In the genomic region with DNA sequence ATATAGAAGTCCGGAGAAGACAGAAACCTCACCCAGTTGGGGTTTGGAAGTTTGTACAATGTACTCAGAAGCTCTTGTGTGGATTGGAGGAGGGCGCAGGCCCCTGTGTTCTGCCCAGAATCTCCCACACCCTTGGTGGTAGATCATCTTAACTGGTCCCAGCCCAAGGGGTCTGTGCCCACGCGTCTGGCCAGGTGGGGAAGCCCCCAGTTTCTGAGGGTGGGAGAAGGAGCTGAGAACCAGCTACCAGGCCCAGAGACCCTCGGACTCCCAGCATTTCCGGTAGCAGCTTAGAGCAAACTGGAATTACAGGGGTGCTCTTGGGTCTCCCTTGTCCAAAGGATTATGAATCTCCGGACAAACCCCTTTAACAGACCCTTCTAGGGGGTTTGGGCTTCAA, we compare ENCODE assay signal across 11 cellular contexts. TPM values are rescaled to one million over a fixed set of nuclear protein-coding genes. Genes with fewer than 3 reads are reported as not detected.
DNase-seq lines count a peak whose midpoint lies in the region; FAIRE-seq and TF ChIP-seq lines count a peak whose summit lies in the region.
"Had no signal": no experiment of that assay in that cellular context is flagged by ENCODE, and none has a peak within 500 bp of the region (broad histone marks: within the 10 kb centered on the region; RNA-seq: fewer than 3 reads in every experiment).

No MANE protein-coding gene starts in this region.

- no peaks in the 10 kb centered on the region for H3K36me3 ChIP-seq in astrocyte (ENCODE audit: insufficient read depth, low read length)
- H3K36me3 ChIP-seq in mesodermal cell (ENCODE audit: control insufficient read depth, insufficient read depth, low read length): no peaks in the 10 kb centered on the region
- H3K36me3 ChIP-seq in tibial artery: no peaks in the 10 kb centered on the region

- H3K4me1 Mint-ChIP-seq in activated CD4-positive, alpha-beta T cell treated with anti-CD3 and anti-CD28 coated beads, Interleukin-2, amount 10 ng/mL, durations not matched to agents 24 days and 14 days: peaks cover 32% of the 10 kb centered on the region
- H3K4me1 Mint-ChIP-seq in astrocyte (ENCODE audit: low read depth, unreplicated experiment): peaks cover 2% of the 10 kb centered on the region

- H3K9me3 ChIP-seq in astrocyte (ENCODE audit: insufficient read depth, low read depth, low read length) (no peaks in the 10 kb centered on the region), mesodermal cell (ENCODE audit: control insufficient read depth, low read length) (no peaks in the 10 kb centered on the region), tibial artery (no peaks in the 10 kb centered on the region)

- DNase-seq in activated CD4-positive, alpha-beta T cell treated with anti-CD3 and anti-CD28 coated beads, Interleukin-2, amount 10 ng/mL, durations not matched to agents 24 days and 14 days: no peak
- DNase-seq in activated CD4-positive, alpha-beta T cell treated with anti-CD3 and anti-CD28 coated beads for 1 hour: no peak
- DNase-seq in astrocyte (ENCODE audit: low read depth) (no peak), tibial artery (no peak), T-helper 1 cell (no peak), NAMALWA (ENCODE audit: low spot score) (no peak), NCI-H2171 treated with DMSO at 0.1 percent for 48 hours (lab: John Stamatoyannopoulos, UW) (no peak)

- H3K27me3 ChIP-seq in astrocyte (ENCODE audit: insufficient read depth, low read length): no peaks in the 10 kb centered on the region
- no peaks in the 10 kb centered on the region for H3K27me3 ChIP-seq in tibial artery

- no peaks in the 10 kb centered on the region for H3K27me3 Mint-ChIP-seq in activated CD4-positive, alpha-beta T cell treated with anti-CD3 and anti-CD28 coated beads, Interleukin-2, amount 10 ng/mL, durations not matched to agents 24 days and 14 days
- H3K27me3 Mint-ChIP-seq in astrocyte (ENCODE audit: low read depth, unreplicated experiment): no peaks in the 10 kb centered on the region
- H3K27me3 Mint-ChIP-seq: activated CD8-positive, alpha-beta memory T cell treated with anti-CD3 and anti-CD28 coated beads, Interleukin-2, amount 10 ng/mL, durations not matched to agents 7 days and 5 days had no signal

- peaks cover 30% of the 10 kb centered on the region for H3K79me2 ChIP-seq in astrocyte (ENCODE audit: insufficient read depth, low read length)

- H3K4me3 Mint-ChIP-seq in activated CD4-positive, alpha-beta T cell treated with anti-CD3 and anti-CD28 coated beads, Interleukin-2, amount 10 ng/mL, durations not matched to agents 24 days and 14 days: no peak overlapping the region
- no peak overlapping the region for H3K4me3 Mint-ChIP-seq in astrocyte (ENCODE audit: unreplicated experiment)

- WGBS in mesodermal cell (ENCODE audit: insufficient coverage in 2 of 2), 2 experiments: 80 to 89% methylated on average over 3 to 4 of the region's 7 CpGs

- no peak overlapping the region for H3K9ac ChIP-seq in astrocyte (ENCODE audit: low read length)

- intact Hi-C loops in activated CD4-positive, alpha-beta T cell treated with anti-CD3 and anti-CD28 coated beads, Interleukin-2, amount 10 ng/mL, durations not matched to agents 24 days and 14 days (cut with micrococcal nuclease): no loop called here
- intact Hi-C loops in tibial artery (cut with DNase I; ENCODE audit: low total_unique reads): no loop called here

- peak overlapping the region; percentile 96 for H3K27ac Mint-ChIP-seq in activated CD4-positive, alpha-beta T cell treated with anti-CD3 and anti-CD28 coated beads, Interleukin-2, amount 10 ng/mL, durations not matched to agents 24 days and 14 days
- peak overlapping the region; percentile 77 for H3K27ac Mint-ChIP-seq in astrocyte (ENCODE audit: unreplicated experiment)

- H3K27ac ChIP-seq in astrocyte (ENCODE audit: low read depth, low read length): no peak overlapping the region
- H3K27ac ChIP-seq in mesodermal cell (ENCODE audit: low read depth, low read length, severe bottlenecking): peak overlapping the region; percentile 79
- H3K27ac ChIP-seq in tibial artery: peak overlapping the region; percentile 91 to 93

- peak overlapping the region; percentile 89 for H3K4me2 ChIP-seq in astrocyte (ENCODE audit: low read length)

- H3K36me3 Mint-ChIP-seq in activated CD4-positive, alpha-beta T cell treated with anti-CD3 and anti-CD28 coated beads, Interleukin-2, amount 10 ng/mL, durations not matched to agents 24 days and 14 days (ENCODE audit: low read depth): peaks cover 10% of the 10 kb centered on the region
- peaks cover 4% of the 10 kb centered on the region for H3K36me3 Mint-ChIP-seq in astrocyte (ENCODE audit: low read depth, unreplicated experiment)

- H3K4me1 ChIP-seq in astrocyte (ENCODE audit: insufficient read depth, low read length) (peaks cover 22% of the 10 kb centered on the region), mesodermal cell (ENCODE audit: control insufficient read depth, insufficient read depth, low read length, poor library complexity, severe bottlenecking) (peaks cover 30% of the 10 kb centered on the region), tibial artery (peaks cover 0 to 66% (median 51%) of the 10 kb centered on the region in 4 donors)

- H2AFZ ChIP-seq in astrocyte (ENCODE audit: low read depth, low read length): no peak overlapping the region

- H3K4me3 ChIP-seq in astrocyte (ENCODE audit: insufficient read depth, low read depth, low read length): no peak overlapping the region
- no peak overlapping the region for H3K4me3 ChIP-seq in mesodermal cell (ENCODE audit: extremely low read depth, insufficient read depth, low read length, poor library complexity, severe bottlenecking)
- H3K4me3 ChIP-seq in tibial artery: peak overlapping the region; percentile 74 to 84

- FAIRE-seq in astrocyte (lab: Jason Lieb, UNC): no peak

- peaks cover 15% of the 10 kb centered on the region for H4K20me1 ChIP-seq in astrocyte (ENCODE audit: insufficient read depth, low read length)

- TF ChIP-seq CTCF in astrocyte (IDR thresholded peaks at IDR 0.05; ENCODE audit: insufficient read depth, low read depth, low read length) (no peak), tibial artery (IDR thresholded peaks at IDR 0.05) (no peak)

- no peaks in the 10 kb centered on the region for H3K9me3 Mint-ChIP-seq in activated CD4-positive, alpha-beta T cell treated with anti-CD3 and anti-CD28 coated beads, Interleukin-2, amount 10 ng/mL, durations not matched to agents 24 days and 14 days
- H3K9me3 Mint-ChIP-seq in astrocyte (ENCODE audit: unreplicated experiment): no peaks in the 10 kb centered on the region

RNA-seq across cellular contexts. Expression of a gene that starts 2.3 kb away (rescaled TPM):
- 90.1 and 91.3 TPM in 2 replicates for total RNA-seq in activated CD4-positive, alpha-beta T cell treated with anti-CD3 and anti-CD28 coated beads, Interleukin-2, amount 10 ng/mL, durations not matched to agents 24 days and 14 days
- 73.6 and 75.9 TPM in 2 replicates for total RNA-seq in astrocyte
- 45.5 TPM for polyA plus RNA-seq in mesodermal cell (2013, experiment 1 of 2)
- 36.7 TPM for polyA plus RNA-seq in mesodermal cell (2013, experiment 2 of 2)

RNA-seq across cellular contexts. Expression of a gene that starts 13.1 kb away (rescaled TPM):
- 0.30 TPM in 1 of 2 replicates, not detected in the other for total RNA-seq in activated CD4-positive, alpha-beta T cell treated with anti-CD3 and anti-CD28 coated beads, Interleukin-2, amount 10 ng/mL, durations not matched to agents 24 days and 14 days
- 0.32 TPM in 1 of 2 replicates, not detected in the other for total RNA-seq in astrocyte
- polyA plus RNA-seq in mesodermal cell (2013, experiment 1 of 2): 2.4 TPM
- 1.3 TPM for polyA plus RNA-seq in mesodermal cell (2013, experiment 2 of 2)
- total RNA-seq: NCI-H460, pulmonary artery endothelial cell had no signal

RNA-seq across cellular contexts. Expression of a gene that starts 22.8 kb away (rescaled TPM):
- 1.0 and 1.2 TPM in 2 replicates for total RNA-seq in activated CD4-positive, alpha-beta T cell treated with anti-CD3 and anti-CD28 coated beads, Interleukin-2, amount 10 ng/mL, durations not matched to agents 24 days and 14 days
- total RNA-seq in astrocyte: 9.7 and 10.8 TPM in 2 replicates
- 26.6 TPM for polyA plus RNA-seq in mesodermal cell (2013, experiment 1 of 2)
- polyA plus RNA-seq in mesodermal cell (2013, experiment 2 of 2): 18.7 TPM
- total RNA-seq: NCI-H460 had no signal

RNA-seq across cellular contexts. Expression of a gene that starts 48.7 kb away (rescaled TPM):
- 1.6 and 2.0 TPM in 2 replicates for total RNA-seq in activated CD4-positive, alpha-beta T cell treated with anti-CD3 and anti-CD28 coated beads, Interleukin-2, amount 10 ng/mL, durations not matched to agents 24 days and 14 days
- 12,796 and 18,656 TPM in 2 replicates for total RNA-seq in astrocyte
- polyA plus RNA-seq in mesodermal cell (2013, experiment 1 of 2): 852 TPM
- polyA plus RNA-seq in mesodermal cell (2013, experiment 2 of 2): 735 TPM

RNA-seq across cellular contexts. Expression of a gene that starts 57.6 kb away (rescaled TPM):
- total RNA-seq in activated CD4-positive, alpha-beta T cell treated with anti-CD3 and anti-CD28 coated beads, Interleukin-2, amount 10 ng/mL, durations not matched to agents 24 days and 14 days: 10.9 and 11.8 TPM in 2 replicates
- total RNA-seq in astrocyte: 25.8 and 26.8 TPM in 2 replicates
- polyA plus RNA-seq in mesodermal cell (2013, experiment 1 of 2): 34.0 TPM
- 27.2 TPM for polyA plus RNA-seq in mesodermal cell (2013, experiment 2 of 2)

Comparison
In these comparisons a context has a peak if more than half of its experiments do, and no peak if none do; other contexts are left out.
1. H3K4me3 ChIP-seq: peak in tibial artery (2 of 2); none in astrocyte (single experiment) and mesodermal cell (single experiment).